Comparison of ENCODE assay signal across 16 cellular contexts in the genomic region with DNA sequence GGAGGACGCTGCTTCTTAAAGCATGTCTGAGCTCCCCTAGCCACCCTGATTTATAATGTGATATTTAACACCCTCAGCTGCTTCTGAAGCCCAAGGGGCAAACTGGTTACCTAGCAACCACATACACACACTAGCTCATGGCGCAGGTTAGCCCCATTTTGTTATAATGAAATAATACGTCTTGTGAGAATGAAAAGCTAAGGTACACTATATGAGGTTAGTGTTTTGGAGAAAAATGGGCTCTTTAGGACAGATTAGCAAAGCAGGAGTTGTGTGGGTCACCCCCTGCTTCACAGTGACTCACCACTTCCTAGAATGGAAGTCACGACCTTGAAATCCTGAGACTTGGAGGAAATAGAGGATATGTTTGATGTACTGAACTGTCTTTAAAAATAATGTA.
DNase-seq lines count a peak whose midpoint lies in the region; ATAC-seq and TF ChIP-seq lines count a peak whose summit lies in the region.
"Had no signal": no experiment of that assay in that cellular context is flagged by ENCODE, and none has a peak within 500 bp of the region (broad histone marks: within the 10 kb centered on the region; RNA-seq: fewer than 3 reads in every experiment).

No MANE protein-coding gene starts in this region.

- H3K4me2 ChIP-seq in GM23248 (ENCODE audit: unreplicated experiment): peak overlapping the region; percentile 63

- no peak for ATAC-seq in WTC11
- ATAC-seq in sciatic nerve: no peak
- ATAC-seq: stimulated activated naive CD8-positive, alpha-beta T cell treated with anti-CD3 and anti-CD28 coated beads, Interleukin-15, amount 100 ng/mL, for 72 hours had no signal

- in situ Hi-C loops in GM23248 (cut with MboI): no loop called here

- 27 to 28% methylated on average over 4 of the region's 4 CpGs for WGBS in GM23248 (ENCODE audit: low coverage in 1 of 2, low lambda C conversion rate in 2 of 2, missing lambda C conversion rate in 2 of 2), 2 experiments

- no peaks in the 10 kb centered on the region for H3K79me2 ChIP-seq in GM23248 (ENCODE audit: insufficient read depth)

- peak overlapping the region; percentile 65 for H3K27ac ChIP-seq in GM23248
- H3K27ac ChIP-seq: C4-2B had no signal

- H3K27ac Mint-ChIP-seq in nephron progenitor cell (peak overlapping the region; percentile 99), WTC11 (no peak overlapping the region)
- H3K27ac Mint-ChIP-seq: stimulated activated naive CD8-positive, alpha-beta T cell treated with anti-CD3 and anti-CD28 coated beads, Interleukin-15, amount 100 ng/mL, for 72 hours had no signal

- H4K20me1 ChIP-seq in GM23248 (ENCODE audit: insufficient read depth): no peaks in the 10 kb centered on the region

- intact Hi-C loops in sciatic nerve (cut with DNase I): no loop called here

- no peaks in the 10 kb centered on the region for H3K36me3 Mint-ChIP-seq in nephron progenitor cell (ENCODE audit: low read depth)
- no peaks in the 10 kb centered on the region for H3K36me3 Mint-ChIP-seq in WTC11

- H3K9me2 ChIP-seq in GM23248 (ENCODE audit: insufficient read depth): no peaks in the 10 kb centered on the region

- H3F3A ChIP-seq in GM23248 (ENCODE audit: insufficient read depth): peaks cover 32% of the 10 kb centered on the region

- no peak for TF ChIP-seq CTCF in choroid plexus epithelial cell (conservative IDR thresholded peaks at IDR 0.05; ENCODE audit: low read depth, low read length)
- TF ChIP-seq CTCF in nephron progenitor cell (IDR thresholded peaks at IDR 0.05): no peak
- no peak for TF ChIP-seq CTCF in WTC11 (IDR thresholded peaks at IDR 0.05)

- peaks cover 9% of the 10 kb centered on the region for H3K27me3 Mint-ChIP-seq in nephron progenitor cell (ENCODE audit: low read depth, poor library complexity)
- H3K27me3 Mint-ChIP-seq in WTC11 (ENCODE audit: low read depth): no peaks in the 10 kb centered on the region; the same call in 1 of the 2 replicates

- POLR2A ChIA-PET in WTC11 (lab: Charles Lee): no interaction called here

- peaks cover 31% of the 10 kb centered on the region for H3K4me1 ChIP-seq in GM23248 (ENCODE audit: insufficient read depth)

- 0 out of 2 replicates have a peak overlapping the region, but pooled peaks have one; percentile 17 for H3K9ac ChIP-seq in GM23248

- no peaks in the 10 kb centered on the region for H3K27me3 ChIP-seq in GM23248 (replicated peaks; ENCODE audit: insufficient read depth)

- H3K4me3 Mint-ChIP-seq in nephron progenitor cell (peak overlapping the region; percentile 30), WTC11 (no peak overlapping the region)
- H3K4me3 Mint-ChIP-seq: stimulated activated naive CD8-positive, alpha-beta T cell treated with anti-CD3 and anti-CD28 coated beads, Interleukin-15, amount 100 ng/mL, for 72 hours had no signal

- CTCF ChIA-PET in WTC11 (lab: Charles Lee): interaction anchor here (1.3 to 2.1 kb wide), 4 partner anchors 9 to 290 kb away, joined by 4 to 15 read pairs (median 6); no protein-coding TSS in a partner anchor

- H2AFZ ChIP-seq in GM23248: 0 out of 2 replicates have a peak overlapping the region, but pooled peaks have one; percentile 1

- DNase-seq in GM23248 (peak; percentile 73), NCI-H526 treated with DMSO at 0.1 percent for 48 hours (lab: John Stamatoyannopoulos, UW) (peak; percentile 2), choroid plexus epithelial cell (ENCODE audit: low read depth) (peak; percentile 69), nephron progenitor cell (peak; percentile 44), T-helper 1 cell (no peak), WTC11 (ENCODE audit: low spot score) (no peak), sciatic nerve (ENCODE audit: low spot score) (no peak), NCI-H345 treated with DMSO at 0.1 percent for 48 hours (lab: John Stamatoyannopoulos, UW; ENCODE audit: unreplicated experiment) (no peak)
- DNase-seq: activated T-cell treated with anti-CD3 and anti-CD28 coated beads, Interleukin-2, amount 50 U/mL, for 48 hours; amygdala; effector memory CD4-positive, alpha-beta T cell; NCI-H510A treated with DMSO at 0.1 percent for 48 hours; posterior cingulate gyrus; stimulated activated CD4-positive, alpha-beta T cell treated with anti-CD3 and anti-CD28 coated beads, Interleukin-4, amount 100 ng/mL, for 24 hours; stimulated activated naive CD8-positive, alpha-beta T cell treated with anti-CD3 and anti-CD28 coated beads, Interleukin-15, amount 100 ng/mL, for 72 hours had no signal

- no peaks in the 10 kb centered on the region for H3K36me3 ChIP-seq in GM23248 (ENCODE audit: low read depth)

- no peaks in the 10 kb centered on the region for H3K9me3 ChIP-seq in GM23248 (ENCODE audit: low read depth)

- H3K9me3 Mint-ChIP-seq in nephron progenitor cell (peaks cover 4% of the 10 kb centered on the region), WTC11 (peaks cover 9% of the 10 kb centered on the region)
- H3K9me3 Mint-ChIP-seq: stimulated activated naive CD8-positive, alpha-beta T cell treated with anti-CD3 and anti-CD28 coated beads, Interleukin-15, amount 100 ng/mL, for 72 hours had no signal

- H3K4me1 Mint-ChIP-seq in nephron progenitor cell (peaks cover 52% of the 10 kb centered on the region), WTC11 (no peaks in the 10 kb centered on the region)
- H3K4me1 Mint-ChIP-seq: stimulated activated naive CD8-positive, alpha-beta T cell treated with anti-CD3 and anti-CD28 coated beads, Interleukin-15, amount 100 ng/mL, for 72 hours had no signal

- no peak overlapping the region for H3K4me3 ChIP-seq in GM23248
- H3K4me3 ChIP-seq in choroid plexus epithelial cell (ENCODE audit: low read depth, low read length): no peak overlapping the region

TF ChIP-seq in WTC11, 78 proteins besides CTCF, POLR2A, EP300 and RAD21:
- TF ChIP-seq, protein P1, sequence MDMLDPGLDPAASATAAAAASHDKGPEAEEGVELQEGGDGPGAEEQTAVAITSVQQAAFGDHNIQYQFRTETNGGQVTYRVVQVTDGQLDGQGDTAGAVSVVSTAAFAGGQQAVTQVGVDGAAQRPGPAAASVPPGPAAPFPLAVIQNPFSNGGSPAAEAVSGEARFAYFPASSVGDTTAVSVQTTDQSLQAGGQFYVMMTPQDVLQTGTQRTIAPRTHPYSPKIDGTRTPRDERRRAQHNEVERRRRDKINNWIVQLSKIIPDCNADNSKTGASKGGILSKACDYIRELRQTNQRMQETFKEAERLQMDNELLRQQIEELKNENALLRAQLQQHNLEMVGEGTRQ (CRISPR knock-in tag; IDR thresholded peaks at IDR 0.05): no peak
- TF ChIP-seq KAT7 (CRISPR knock-in tag; IDR thresholded peaks at IDR 0.05; ENCODE audit: borderline replicate concordance): no peak
- TF ChIP-seq NR1H2 (CRISPR knock-in tag; IDR thresholded peaks at IDR 0.05): no peak
- TF ChIP-seq TEAD1 (CRISPR knock-in tag; IDR thresholded peaks at IDR 0.05): no peak
- TF ChIP-seq, protein P2, sequence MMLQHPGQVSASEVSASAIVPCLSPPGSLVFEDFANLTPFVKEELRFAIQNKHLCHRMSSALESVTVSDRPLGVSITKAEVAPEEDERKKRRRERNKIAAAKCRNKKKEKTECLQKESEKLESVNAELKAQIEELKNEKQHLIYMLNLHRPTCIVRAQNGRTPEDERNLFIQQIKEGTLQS (CRISPR knock-in tag; conservative IDR thresholded peaks at IDR 0.05): no peak
- no peak for TF ChIP-seq ZNF423 (CRISPR knock-in tag; IDR thresholded peaks at IDR 0.05)
- TF ChIP-seq MXD4 (CRISPR knock-in tag; IDR thresholded peaks at IDR 0.05; ENCODE audit: borderline replicate concordance): no peak

Comparison
In these comparisons a context has a peak if more than half of its experiments do, and no peak if none do; other contexts are left out.
1. DNase-seq: peak in GM23248 (single experiment), NCI-H526 treated with DMSO at 0.1 percent for 48 hours (single experiment), choroid plexus epithelial cell (single experiment) and nephron progenitor cell (single experiment); none in T-helper 1 cell (0 of 5), WTC11 (single experiment), sciatic nerve (single experiment) and NCI-H345 treated with DMSO at 0.1 percent for 48 hours (single experiment).